17 cellular contexts compared by ENCODE assay signal in genomic region chr13:99959127-99959529, GRCh38. TPM values are rescaled to one million over a fixed set of nuclear protein-coding genes. Genes with fewer than 3 reads are reported as not detected.
A peak's percentile ranks its signal among the peaks of the same experiment; 100 is the strongest.
DNase-seq lines count a peak whose midpoint lies in the region; ATAC-seq and TF ChIP-seq lines count a peak whose summit lies in the region.
"Had no signal": no experiment of that assay in that cellular context is flagged by ENCODE, and none has a peak within 500 bp of the region (broad histone marks: within the 10 kb centered on the region; RNA-seq: fewer than 3 reads in every experiment).

No MANE protein-coding gene starts in this region.

- 0 to 2% methylated on average over 6 of the region's 10 CpGs for WGBS in mesodermal cell (ENCODE audit: insufficient coverage in 2 of 2), 2 experiments

- TF ChIP-seq CTCF in natural killer cell (IDR thresholded peaks at IDR 0.05) (no peak), mucosa of descending colon (IDR thresholded peaks at IDR 0.05) (no peak), Peyer's patch (IDR thresholded peaks at IDR 0.05) (no peak), brain microvascular endothelial cell (IDR thresholded peaks at IDR 0.05; ENCODE audit: low read depth, low read length, missing control alignments) (no peak)

- peak overlapping the region; percentile 70 for H3K27ac ChIP-seq in cingulate gyrus (ENCODE audit: low read depth, low read length)
- H3K27ac ChIP-seq in mesodermal cell (ENCODE audit: low read depth, low read length, severe bottlenecking): peak overlapping the region; percentile 74
- no peak overlapping the region for H3K27ac ChIP-seq in Peyer's patch
- H3K27ac ChIP-seq in brain microvascular endothelial cell: no peak overlapping the region
- H3K27ac ChIP-seq: body of pancreas had no signal

- intact Hi-C loops in natural killer cell (cut with micrococcal nuclease): no loop called here
- intact Hi-C loops in mucosa of descending colon (cut with DNase I, micrococcal nuclease): no loop called here

- ATAC-seq in natural killer cell: no peak
- no peak for ATAC-seq in natural killer cell treated with Interleukin-12 subunit alpha and Interleukin-12 subunit beta and Interleukin-15 and Interleukin-18, amount 100 ng/mL, for 72 hours
- ATAC-seq in mucosa of descending colon: no peak
- ATAC-seq: activated CD4-positive, alpha-beta T cell treated with anti-CD3 and anti-CD28 coated beads for 36 hours; activated T-helper 17 cell treated with anti-CD3 and anti-CD28 coated beads, Interleukin-2, amount 50 U/mL, for 72 hours; body of pancreas; left lobe of liver had no signal

- DNase-seq in natural killer cell: no peak
- DNase-seq in natural killer cell treated with Interleukin-12 subunit alpha and Interleukin-12 subunit beta and Interleukin-15 and Interleukin-18, amount 100 ng/mL, for 72 hours (ENCODE audit: low spot score): no peak
- DNase-seq in mucosa of descending colon: no peak
- no peak for DNase-seq in activated CD4-positive, alpha-beta T cell treated with anti-CD3 and anti-CD28 coated beads, Interleukin-2, amount 50 U/mL, for 48 hours
- DNase-seq in Peyer's patch: no peak
- DNase-seq in brain microvascular endothelial cell: no peak
- DNase-seq: body of pancreas, Karpas-422, NCI-H524 treated with DMSO at 0.1 percent for 48 hours, occipital lobe, T-helper 2 cell, trophoblast cell had no signal

- H3K9me3 ChIP-seq in mesodermal cell (ENCODE audit: control insufficient read depth, low read length) (no peaks in the 10 kb centered on the region), mucosa of descending colon (no peaks in the 10 kb centered on the region), Peyer's patch (no peaks in the 10 kb centered on the region)
- H3K9me3 ChIP-seq: body of pancreas had no signal

- H3K36me3 Mint-ChIP-seq in natural killer cell: no peaks in the 10 kb centered on the region
- H3K36me3 Mint-ChIP-seq in natural killer cell treated with Interleukin-12 subunit alpha and Interleukin-12 subunit beta and Interleukin-15 and Interleukin-18, amount 100 ng/mL, for 72 hours: no peaks in the 10 kb centered on the region

- no peaks in the 10 kb centered on the region for H3K9me3 Mint-ChIP-seq in natural killer cell
- H3K9me3 Mint-ChIP-seq in natural killer cell treated with Interleukin-12 subunit alpha and Interleukin-12 subunit beta and Interleukin-15 and Interleukin-18, amount 100 ng/mL, for 72 hours: no peaks in the 10 kb centered on the region
- H3K9me3 Mint-ChIP-seq: activated T-helper 17 cell treated with anti-CD3 and anti-CD28 coated beads, Interleukin-2, amount 50 U/mL, for 72 hours had no signal

- H3K4me1 ChIP-seq in mesodermal cell (ENCODE audit: control insufficient read depth, insufficient read depth, low read length, poor library complexity, severe bottlenecking) (peaks cover 19% of the 10 kb centered on the region), mucosa of descending colon (ENCODE audit: low read depth) (peaks cover 30% of the 10 kb centered on the region), Peyer's patch (peaks cover 0 to 36% (median 7%) of the 10 kb centered on the region in 4 donors)

- H3K36me3 ChIP-seq in mesodermal cell (ENCODE audit: control insufficient read depth, insufficient read depth, low read length) (no peaks in the 10 kb centered on the region), mucosa of descending colon (ENCODE audit: low read depth) (no peaks in the 10 kb centered on the region), Peyer's patch (no peaks in the 10 kb centered on the region), brain microvascular endothelial cell (replicated peaks) (no peaks in the 10 kb centered on the region)

- H3K4me3 ChIP-seq in mesodermal cell (ENCODE audit: extremely low read depth, insufficient read depth, low read length, poor library complexity, severe bottlenecking) (peak overlapping the region; percentile 28), mucosa of descending colon (no peak overlapping the region), Peyer's patch (no peak overlapping the region), brain microvascular endothelial cell (ENCODE audit: low read depth, low read length) (no peak overlapping the region)
- H3K4me3 ChIP-seq: body of pancreas had no signal

- H3K27me3 ChIP-seq in Peyer's patch: peaks cover 0 to 69% of the 10 kb centered on the region in 2 donors
- peaks cover 7% of the 10 kb centered on the region for H3K27me3 ChIP-seq in brain microvascular endothelial cell (replicated peaks)

- no peak for TF ChIP-seq POLR2A in Peyer's patch (IDR thresholded peaks at IDR 0.05)

- H3K4me1 Mint-ChIP-seq in natural killer cell: peaks cover 10 to 21% of the 10 kb centered on the region in 2 donors
- H3K4me1 Mint-ChIP-seq in natural killer cell treated with Interleukin-12 subunit alpha and Interleukin-12 subunit beta and Interleukin-15 and Interleukin-18, amount 100 ng/mL, for 72 hours (ENCODE audit: low read depth in 2 of 2): peaks cover 0 to 6% of the 10 kb centered on the region in 2 donors

- H3K4me3 Mint-ChIP-seq in natural killer cell: peak overlapping the region; percentile 55
- no peak overlapping the region for H3K4me3 Mint-ChIP-seq in natural killer cell treated with Interleukin-12 subunit alpha and Interleukin-12 subunit beta and Interleukin-15 and Interleukin-18, amount 100 ng/mL, for 72 hours
- H3K4me3 Mint-ChIP-seq: activated T-helper 17 cell treated with anti-CD3 and anti-CD28 coated beads, Interleukin-2, amount 50 U/mL, for 72 hours had no signal

- no peak overlapping the region for H3K27ac Mint-ChIP-seq in natural killer cell
- no peak overlapping the region for H3K27ac Mint-ChIP-seq in natural killer cell treated with Interleukin-12 subunit alpha and Interleukin-12 subunit beta and Interleukin-15 and Interleukin-18, amount 100 ng/mL, for 72 hours
- H3K27ac Mint-ChIP-seq: activated CD4-positive, alpha-beta T cell treated with anti-CD3 and anti-CD28 coated beads for 36 hours; activated T-helper 17 cell treated with anti-CD3 and anti-CD28 coated beads, Interleukin-2, amount 50 U/mL, for 72 hours had no signal

- H3K27me3 Mint-ChIP-seq in natural killer cell (ENCODE audit: low read depth in 2 of 2): peaks cover 63 to 72% of the 10 kb centered on the region in 2 donors
- peaks cover 47 to 65% of the 10 kb centered on the region in 2 donors for H3K27me3 Mint-ChIP-seq in natural killer cell treated with Interleukin-12 subunit alpha and Interleukin-12 subunit beta and Interleukin-15 and Interleukin-18, amount 100 ng/mL, for 72 hours

- in situ Hi-C loops in brain microvascular endothelial cell (cut with HindIII; ENCODE audit: low pct_ligation_motif_present, low sequenced_read_pairs): no loop called here

RNA-seq across cellular contexts. Expression of gene ZIC5, which starts 12.4 kb away (rescaled TPM):
- not detected for total RNA-seq in natural killer cell
- not detected for total RNA-seq in natural killer cell treated with Interleukin-12 subunit alpha and Interleukin-12 subunit beta and Interleukin-15 and Interleukin-18, amount 100 ng/mL, for 72 hours
- 5.5 TPM for polyA plus RNA-seq in mesodermal cell (2013, experiment 1 of 2)
- polyA plus RNA-seq in mesodermal cell (2013, experiment 2 of 2): 4.1 TPM
- total RNA-seq in mucosa of descending colon: not detected
- not detected for total RNA-seq in Peyer's patch
- total RNA-seq: activated CD4-positive, alpha-beta T cell treated with anti-CD3 and anti-CD28 coated beads for 36 hours; body of pancreas; left lobe of liver had no signal

RNA-seq across cellular contexts. Expression of gene ZIC2, which starts 22.5 kb away (rescaled TPM):
- total RNA-seq in natural killer cell (not detected), mucosa of descending colon (under 1 TPM in 2 of 3 donors, not detected in 1; 0.09 to 0.31 TPM), Peyer's patch (not detected)
- total RNA-seq in natural killer cell treated with Interleukin-12 subunit alpha and Interleukin-12 subunit beta and Interleukin-15 and Interleukin-18, amount 100 ng/mL, for 72 hours: 1 to 10 TPM in 1 of 2 donors, not detected in 1; 3.4 TPM
- 22.0 TPM for polyA plus RNA-seq in mesodermal cell (2013, experiment 1 of 2)
- polyA plus RNA-seq in mesodermal cell (2013, experiment 2 of 2): 13.8 TPM
- total RNA-seq: activated CD4-positive, alpha-beta T cell treated with anti-CD3 and anti-CD28 coated beads for 36 hours; body of pancreas had no signal

Comparison
In these comparisons a context has a peak if more than half of its experiments do, and no peak if none do; other contexts are left out.
1. H3K27ac ChIP-seq: peak in cingulate gyrus (single experiment) and mesodermal cell (single experiment); none in Peyer's patch (0 of 4) and brain microvascular endothelial cell (single experiment).